In genomic region chr1:202018476-202019234, GRCh38 we compare ENCODE assay signal across 9 cellular contexts. TPM values are rescaled to one million over a fixed set of nuclear protein-coding genes. Genes with fewer than 3 reads are reported as not detected.
DNase-seq lines count a peak whose midpoint lies in the region; ATAC-seq and TF ChIP-seq lines count a peak whose summit lies in the region.
"Had no signal": no experiment of that assay in that cellular context is flagged by ENCODE, and none has a peak within 500 bp of the region (broad histone marks: within the 10 kb centered on the region; RNA-seq: fewer than 3 reads in every experiment).

No MANE protein-coding gene starts in this region.

- ATAC-seq in HG02938 (IDR thresholded peaks at IDR 0.05; ENCODE audit: unreplicated experiment) (no peak), GM18511 (IDR thresholded peaks at IDR 0.05; ENCODE audit: unreplicated experiment) (no peak)

- TF ChIP-seq CTCF in RWPE1 (conservative IDR thresholded peaks at IDR 0.05; ENCODE audit: low read depth) = no peak

- peak; percentile 54 to 81 for DNase-seq in NCI-H2081 (lab: John Stamatoyannopoulos, UW)
- no peak for DNase-seq in NCI-H2081 treated with DMSO at 0.1 percent for 48 hours (lab: John Stamatoyannopoulos, UW)
- DNase-seq in RWPE1 (ENCODE audit: low spot score) = peak; percentile 75
- peak; percentile 90 for DNase-seq in islet precursor cell
- DNase-seq in ureter (ENCODE audit: low spot score) = peak; percentile 88
- no peak for DNase-seq in cerebellum (ENCODE audit: low spot score)
- DNase-seq: activated B cell treated with CpG ODN at 0.5 μM for 24 hours had no signal

- CTCF ChIA-PET in RWPE1 (lab: Yijun Ruan, JAX) = interaction anchor here (0.7 to 1.6 kb wide), 7 partner anchors 8 to 101 kb away, joined by 3 to 8 read pairs (median 3); partner anchors contain the start of gene ELF3

- POLR2A ChIA-PET in RWPE1 (lab: Yijun Ruan, JAX; ENCODE audit: low non-redundant PET) = interaction anchor here (0.6 to 2.2 kb wide), 2 partner anchors 9 to 38 kb away, joined by 3 to 5 read pairs; partner anchors contain the start of gene ELF3

- peak overlapping the region; percentile 89 for H3K27ac ChIP-seq in RWPE1

RNA-seq across cellular contexts. Expression of gene ELF3, which starts 8.3 kb away (rescaled TPM):
- total RNA-seq in ureter (1,345 TPM), cerebellum (0.73 TPM)

RNA-seq across cellular contexts. Expression of gene RNPEP, which starts 36.2 kb away (rescaled TPM):
- total RNA-seq in ureter (57.1 TPM), cerebellum (12.4 TPM)

Comparison
In these comparisons a context has a peak if more than half of its experiments do, and no peak if none do; other contexts are left out.
1. DNase-seq: peak in NCI-H2081 (2 of 2), RWPE1 (single experiment), islet precursor cell (single experiment) and ureter (single experiment); none in NCI-H2081 treated with DMSO at 0.1 percent for 48 hours (single experiment) and cerebellum (single experiment).
2. RNA of gene ELF3, which starts 8.3 kb away (total RNA-seq): 1,345 TPM in ureter (single experiment); 0.73 TPM in cerebellum (single experiment); every median in the first group is over 100 times any median in the second.